In the genomic region with DNA sequence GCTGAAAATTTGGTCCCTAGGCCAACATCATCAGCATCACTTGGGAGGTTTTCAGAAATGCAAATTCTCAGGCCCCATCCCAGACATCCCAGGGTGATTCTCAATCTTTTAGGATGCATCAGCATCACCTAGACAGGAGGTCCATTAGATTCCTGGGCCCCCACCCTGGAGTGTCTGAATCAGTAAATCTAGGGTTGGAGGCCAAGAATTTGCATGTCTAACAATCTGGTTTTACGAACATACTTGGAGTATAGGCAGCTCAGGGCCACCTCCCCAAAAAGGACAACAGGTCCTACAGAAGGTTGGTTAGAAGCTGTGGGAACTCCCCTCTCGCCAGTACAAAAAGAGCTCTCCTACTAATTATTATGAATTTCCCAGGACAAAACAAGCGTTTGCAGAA, we compare ENCODE assay signal across 9 cellular contexts. TPM values are rescaled to one million over a fixed set of nuclear protein-coding genes. Genes with fewer than 3 reads are reported as not detected.
DNase-seq lines count a peak whose midpoint lies in the region; ATAC-seq and TF ChIP-seq lines count a peak whose summit lies in the region.
"Had no signal": no experiment of that assay in that cellular context is flagged by ENCODE, and none has a peak within 500 bp of the region (broad histone marks: within the 10 kb centered on the region; RNA-seq: fewer than 3 reads in every experiment).

No MANE protein-coding gene starts in this region.

- peaks cover 89% of the 10 kb centered on the region for H3K79me2 ChIP-seq in Karpas-422 (ENCODE audit: low read length)

- no peaks in the 10 kb centered on the region for H3K27me3 Mint-ChIP-seq in CD4-positive, alpha-beta memory T cell
- H3K27me3 Mint-ChIP-seq in chondrocyte (ENCODE audit: low read depth) (no peaks in the 10 kb centered on the region), progenitor cell of endocrine pancreas (no peaks in the 10 kb centered on the region)

- DNase-seq in CD4-positive, alpha-beta memory T cell, result peak in 1 of 5 donors; percentile 60
- no peak for DNase-seq in Peyer's patch
- no peak for DNase-seq in chondrocyte (ENCODE audit: low spot score)
- no peak for DNase-seq in progenitor cell of endocrine pancreas (ENCODE audit: low spot score, unreplicated experiment)
- DNase-seq in Karpas-422, result no peak
- DNase-seq in NCI-H748 treated with DMSO at 0.1 percent for 48 hours (lab: John Stamatoyannopoulos, UW), result no peak
- no peak for DNase-seq in NCI-H1930 (lab: John Stamatoyannopoulos, UW)
- DNase-seq: NCI-H345 had no signal

- no peak overlapping the region for H3K4me2 ChIP-seq in Karpas-422 (ENCODE audit: low read depth, low read length, poor library complexity, severe bottlenecking)

- no peaks in the 10 kb centered on the region for H3K9me2 ChIP-seq in Karpas-422 (replicated peaks; ENCODE audit: insufficient read depth, low read length)

- CTCF ChIA-PET in CD4-positive, alpha-beta memory T cell (lab: Charles Lee; ENCODE audit: partially characterized antibody), result interaction anchor here (0.8 to 5.7 kb wide), 14 partner anchors 8 to 207 kb away, joined by 3 to 70 read pairs (median 10); no protein-coding TSS in a partner anchor

- H3K27ac ChIP-seq in CD4-positive, alpha-beta memory T cell (ENCODE audit: low read depth, low read length), result peak overlapping the region; percentile 61
- H3K27ac ChIP-seq in Peyer's patch (peak overlapping the region; percentile 60 to 79 (median 64)), Karpas-422 (ENCODE audit: low read length) (no peak overlapping the region)

- peaks cover 90% of the 10 kb centered on the region for H3K4me1 ChIP-seq in CD4-positive, alpha-beta memory T cell (ENCODE audit: insufficient read depth, low read length)
- H3K4me1 ChIP-seq in Peyer's patch (peaks cover 0 to 13% (median 5%) of the 10 kb centered on the region in 4 donors), Karpas-422 (ENCODE audit: low read length) (no peaks in the 10 kb centered on the region)

- H2AFZ ChIP-seq in Karpas-422 (ENCODE audit: low read length), result no peak overlapping the region

- intact Hi-C loops in CD4-positive, alpha-beta memory T cell (cut with micrococcal nuclease), result loop anchor here (1.0 to 10.0 kb wide), 4 partner anchors 8 to 1081 kb away; a partner anchor contains a TSS

- no peaks in the 10 kb centered on the region; the same call in 1 of the 2 replicates for H4K20me1 ChIP-seq in Karpas-422 (ENCODE audit: insufficient read depth, low read depth, low read length)

- no peak for ATAC-seq in GM18868 (IDR thresholded peaks at IDR 0.05; ENCODE audit: unreplicated experiment)

- no peak for TF ChIP-seq POLR2A in Peyer's patch (IDR thresholded peaks at IDR 0.05)

- H3K4me3 ChIP-seq in CD4-positive, alpha-beta memory T cell (ENCODE audit: low read length in 2 of 2), result peak overlapping the region; percentile 34 to 39
- H3K4me3 ChIP-seq in Peyer's patch (peak overlapping the region in 3 of 4 donors; percentile 8 to 18 (median 11)), Karpas-422 (ENCODE audit: low read length) (no peak overlapping the region)

- H3K9me3 Mint-ChIP-seq in CD4-positive, alpha-beta memory T cell, result no peaks in the 10 kb centered on the region
- H3K9me3 Mint-ChIP-seq in chondrocyte (ENCODE audit: low read depth) (no peaks in the 10 kb centered on the region), progenitor cell of endocrine pancreas (ENCODE audit: low read depth) (no peaks in the 10 kb centered on the region)

- TF ChIP-seq CTCF in Peyer's patch (IDR thresholded peaks at IDR 0.05), result no peak
- no peak for TF ChIP-seq CTCF in chondrocyte (IDR thresholded peaks at IDR 0.05)
- no peak for TF ChIP-seq CTCF in progenitor cell of endocrine pancreas (IDR thresholded peaks at IDR 0.05; ENCODE audit: unreplicated experiment)

- no peak overlapping the region for H3K9ac ChIP-seq in Karpas-422 (ENCODE audit: low read length)

- no peaks in the 10 kb centered on the region for H3K27me3 ChIP-seq in CD4-positive, alpha-beta memory T cell (ENCODE audit: insufficient read depth, low read length)
- H3K27me3 ChIP-seq in Peyer's patch (no peaks in the 10 kb centered on the region), Karpas-422 (ENCODE audit: low read length) (no peaks in the 10 kb centered on the region)

- peaks cover 8% of the 10 kb centered on the region for H3K36me3 ChIP-seq in CD4-positive, alpha-beta memory T cell (ENCODE audit: insufficient read depth, low read length)
- H3K36me3 ChIP-seq in Peyer's patch (peaks cover 0 to 15% (median 0%) of the 10 kb centered on the region in 3 donors), Karpas-422 (ENCODE audit: insufficient read depth, low read length) (peaks cover 28% of the 10 kb centered on the region)

- peaks cover 51 to 71% of the 10 kb centered on the region in 2 donors for H3K36me3 Mint-ChIP-seq in CD4-positive, alpha-beta memory T cell
- H3K36me3 Mint-ChIP-seq in chondrocyte (ENCODE audit: low read depth) (peaks cover 4% of the 10 kb centered on the region), progenitor cell of endocrine pancreas (ENCODE audit: insufficient read depth) (peaks cover 13% of the 10 kb centered on the region)

- H3K4me3 Mint-ChIP-seq in CD4-positive, alpha-beta memory T cell, result peak overlapping the region; percentile 78 to 93 (median 88)
- H3K4me3 Mint-ChIP-seq in chondrocyte (ENCODE audit: unreplicated experiment) (no peak overlapping the region), progenitor cell of endocrine pancreas (ENCODE audit: low read depth) (no peak overlapping the region)

- H3K9me3 ChIP-seq in CD4-positive, alpha-beta memory T cell (ENCODE audit: control insufficient read depth in 1 of 2, low read length in 2 of 2), result no peaks in the 10 kb centered on the region
- no peaks in the 10 kb centered on the region for H3K9me3 ChIP-seq in Peyer's patch
- H3K9me3 ChIP-seq in Karpas-422 (ENCODE audit: low read length), result no peaks in the 10 kb centered on the region

- peaks cover 59 to 92% (median 77%) of the 10 kb centered on the region in 4 donors for H3K4me1 Mint-ChIP-seq in CD4-positive, alpha-beta memory T cell
- H3K4me1 Mint-ChIP-seq in chondrocyte (ENCODE audit: low read depth) (peaks cover 25% of the 10 kb centered on the region), progenitor cell of endocrine pancreas (ENCODE audit: low read depth) (peaks cover 44% of the 10 kb centered on the region)

- POLR2A ChIA-PET in CD4-positive, alpha-beta memory T cell (lab: Charles Lee; ENCODE audit: partially characterized antibody), result interaction anchor here (0.7 to 9.2 kb wide), 18 partner anchors 10 to 1098 kb away, joined by 3 to 248 read pairs (median 8); a partner anchor contains a TSS

- H3K27ac Mint-ChIP-seq in CD4-positive, alpha-beta memory T cell, result peak overlapping the region; percentile 88 to 97 (median 93)
- peak overlapping the region; percentile 70 for H3K27ac Mint-ChIP-seq in chondrocyte (ENCODE audit: unreplicated experiment)
- peak overlapping the region; percentile 75 for H3K27ac Mint-ChIP-seq in progenitor cell of endocrine pancreas

RNA-seq across cellular contexts. Expression of a gene that starts 15.5 kb away (rescaled TPM):
- total RNA-seq in CD4-positive, alpha-beta memory T cell, result 100 to 1,000 TPM; 154 to 159 TPM
- 100 to 1,000 TPM; 150 to 169 TPM for polyA plus RNA-seq in CD4-positive, alpha-beta memory T cell
- total RNA-seq in Peyer's patch (10 to 100 TPM; 23.5 to 42.1 (median 32.7) TPM), chondrocyte (33.8 to 38.3 TPM (median 34.1 TPM) in 3 replicates), progenitor cell of endocrine pancreas (41.2 and 44.6 TPM in 2 replicates)
- 44.2 and 49.2 TPM in 2 replicates for total RNA-seq in Karpas-422 (2014; rRNA removed; shearing (Covaris generic); ENCODE audit: low replicate concordance)

RNA-seq across cellular contexts. Expression of a gene that starts 58.2 kb away (rescaled TPM):
- total RNA-seq in CD4-positive, alpha-beta memory T cell, result 1 to 10 TPM; 3.8 to 4.6 TPM
- under 1 TPM in 1 of 2 donors, not detected in 1; 0.37 TPM for polyA plus RNA-seq in CD4-positive, alpha-beta memory T cell
- total RNA-seq in Peyer's patch, result 10 to 100 TPM in 3 of 4 donors, 1 to 10 TPM in 1; 7.7 to 25.6 (median 13.6) TPM
- total RNA-seq in chondrocyte, result 9.9 to 11.0 TPM in 2 of 3 replicates, not detected in the other
- total RNA-seq in progenitor cell of endocrine pancreas, result 16.5 and 18.2 TPM in 2 replicates
- 0.25 TPM in 1 of 2 replicates, not detected in the other for total RNA-seq in Karpas-422 (2014; rRNA removed; shearing (Covaris generic); ENCODE audit: low replicate concordance)

Comparison
In these comparisons a context has a peak if more than half of its experiments do, and no peak if none do; other contexts are left out.
1. H3K4me3 Mint-ChIP-seq: peak in CD4-positive, alpha-beta memory T cell (8 of 8); none in chondrocyte (single experiment) and progenitor cell of endocrine pancreas (single experiment).
2. Peak in every context shown above with its lines, with median percentiles within 50 percentile points of each other: H3K27ac Mint-ChIP-seq.